9 cellular contexts compared by ENCODE assay signal in the genomic region with DNA sequence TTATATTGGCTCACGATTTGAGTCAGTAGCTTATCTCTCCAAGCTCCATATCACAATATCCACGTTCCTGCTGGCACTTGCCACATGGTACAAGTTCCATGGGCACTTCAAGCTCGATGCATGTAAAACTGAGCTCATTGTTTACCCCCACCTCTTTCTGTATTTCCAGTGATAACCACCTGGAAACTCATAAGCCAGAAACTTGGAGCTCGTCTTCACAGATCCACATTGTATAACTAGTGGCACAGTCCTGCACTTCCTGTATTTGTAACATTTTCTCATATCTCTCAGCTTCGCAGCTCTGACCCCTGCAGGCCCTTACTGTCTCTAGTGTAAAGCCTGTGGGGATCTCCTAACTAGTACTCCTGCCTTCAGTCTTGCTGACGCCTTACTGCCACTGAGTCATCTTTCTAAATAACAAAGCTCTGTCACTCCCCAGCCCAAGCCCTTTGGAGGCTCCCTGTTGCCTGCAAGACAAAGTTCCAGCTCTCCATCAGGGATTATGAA. TPM values are rescaled to one million over a fixed set of nuclear protein-coding genes. Genes with fewer than 3 reads are reported as not detected.
A peak's percentile ranks its signal among the peaks of the same experiment; 100 is the strongest.
DNase-seq lines count a peak whose midpoint lies in the region; ATAC-seq and TF ChIP-seq lines count a peak whose summit lies in the region.
"Had no signal": no experiment of that assay in that cellular context is flagged by ENCODE, and none has a peak within 500 bp of the region (broad histone marks: within the 10 kb centered on the region; RNA-seq: fewer than 3 reads in every experiment).

No MANE protein-coding gene starts in this region.

- ATAC-seq in activated CD4-positive, CD25-positive, alpha-beta regulatory T cell treated with anti-CD3 and anti-CD28 coated beads, Interleukin-2, amount 50 U/mL, for 24 hours: peak; percentile 59 to 75
- ATAC-seq in body of pancreas: peak; percentile 59
- ATAC-seq in sciatic nerve: no peak
- no peak for ATAC-seq in HG02852 (IDR thresholded peaks at IDR 0.05; ENCODE audit: unreplicated experiment)

- DNase-seq in activated CD4-positive, CD25-positive, alpha-beta regulatory T cell (lab: John Stamatoyannopoulos, UW): no peak
- DNase-seq in NAMALWA (ENCODE audit: low spot score): peak; percentile 36
- DNase-seq in body of pancreas: peak in 1 of 4 donors; percentile 45
- DNase-seq in sciatic nerve (ENCODE audit: low spot score): peak; percentile 19
- DNase-seq in retina: no peak
- DNase-seq in NCI-H2171 treated with DMSO at 0.1 percent for 48 hours (lab: John Stamatoyannopoulos, UW): no peak
- DNase-seq: effector memory CD4-positive, alpha-beta T cell had no signal

- no peaks in the 10 kb centered on the region for H3K9me3 ChIP-seq in body of pancreas

- intact Hi-C loops in body of pancreas (cut with DNase I): no loop called here
- intact Hi-C loops in sciatic nerve (cut with DNase I): no loop called here

- TF ChIP-seq POLR2A in body of pancreas (IDR thresholded peaks at IDR 0.05): no peak

- peak overlapping the region in 2 of 4 donors; percentile 5 to 16 for H3K27ac ChIP-seq in body of pancreas

- H3K36me3 ChIP-seq in body of pancreas (replicated peaks in 1 of 2; ENCODE audit: insufficient read depth in 1 of 2, low read depth in 2 of 2): no peaks in the 10 kb centered on the region

- no peaks in the 10 kb centered on the region for H3K27me3 ChIP-seq in body of pancreas

- no peak overlapping the region for H3K4me3 ChIP-seq in body of pancreas

- peak in 4 of 7 experiments; percentile 5 to 15 (median 12) for TF ChIP-seq CTCF in body of pancreas (IDR thresholded peaks at IDR 0.05)

- peaks cover 10% of the 10 kb centered on the region for H3K4me1 ChIP-seq in body of pancreas

- 13 to 19% methylated on average over 6 of the region's 6 CpGs for WGBS in body of pancreas, 2 donors

RNA-seq across cellular contexts. Expression of a gene that starts 6.5 kb away (rescaled TPM):
- total RNA-seq in body of pancreas: 1 to 10 TPM in 1 of 2 donors, under 1 TPM in 1; 0.26 to 2.6 TPM
- total RNA-seq in sciatic nerve: 0.45 TPM

RNA-seq across cellular contexts. Expression of a gene that starts 7.4 kb away (rescaled TPM):
- total RNA-seq in body of pancreas (not detected), sciatic nerve (not detected)

RNA-seq across cellular contexts. Expression of a gene that starts 14.5 kb away (rescaled TPM):
- total RNA-seq in body of pancreas: 10 to 100 TPM; 32.3 to 51.4 TPM
- total RNA-seq in sciatic nerve: 0.45 TPM

RNA-seq across cellular contexts. Expression of a gene that starts 40.9 kb away (rescaled TPM):
- total RNA-seq in body of pancreas (1 to 10 TPM in 1 of 2 donors, under 1 TPM in 1; 0.66 to 1.6 TPM), sciatic nerve (not detected)

RNA-seq across cellular contexts. Expression of a gene that starts 55.8 kb away (rescaled TPM):
- total RNA-seq in body of pancreas (1 to 10 TPM; 2.6 to 4.0 TPM), sciatic nerve (13.2 TPM)

Comparison
In these comparisons a context has a peak if more than half of its experiments do, and no peak if none do; other contexts are left out.
1. ATAC-seq: peak in activated CD4-positive, CD25-positive, alpha-beta regulatory T cell treated with anti-CD3 and anti-CD28 coated beads, Interleukin-2, amount 50 U/mL, for 24 hours (2 of 2) and body of pancreas (single experiment); none in sciatic nerve (single experiment) and HG02852 (single experiment).
2. DNase-seq: peak in NAMALWA (single experiment) and sciatic nerve (single experiment); none in activated CD4-positive, CD25-positive, alpha-beta regulatory T cell (0 of 4), retina (single experiment) and NCI-H2171 treated with DMSO at 0.1 percent for 48 hours (single experiment).
3. RNA of a gene that starts 14.5 kb away (total RNA-seq): 32.3 to 51.4 TPM in body of pancreas; 0.45 TPM in sciatic nerve (single experiment); every median in the first group is over 10 times any median in the second.